ENCODE assay signal across 8 cellular contexts in genomic region chr4:139300431-139301142, GRCh38. TPM values are rescaled to one million over a fixed set of nuclear protein-coding genes. Genes with fewer than 3 reads are reported as not detected.
A peak's percentile ranks its signal among the peaks of the same experiment; 100 is the strongest.
DNase-seq lines count a peak whose midpoint lies in the region; ATAC-seq and TF ChIP-seq lines count a peak whose summit lies in the region.

No MANE protein-coding gene starts in this region.

- CTCF ChIA-PET in WTC11 (lab: Charles Lee), result interaction anchor here (0.7 to 2.3 kb wide), 12 partner anchors 19 to 270 kb away, joined by 3 to 11 read pairs (median 4); partner anchors contain the start of genes ELF2 and MGARP

- peaks cover 38% of the 10 kb centered on the region for H4K20me1 ChIP-seq in DND-41 (ENCODE audit: insufficient read depth, low read length)

- peaks cover 52% of the 10 kb centered on the region for H3K79me2 ChIP-seq in DND-41 (ENCODE audit: insufficient read depth, low read length)

- peaks cover 2% of the 10 kb centered on the region; the same call in 1 of the 2 replicates for H3K27me3 Mint-ChIP-seq in WTC11 (ENCODE audit: low read depth)

- peak overlapping the region; percentile 66 for H3K4me2 ChIP-seq in DND-41 (ENCODE audit: insufficient read depth, low read length)

- peak overlapping the region; percentile 78 for H3K27ac ChIP-seq in DND-41 (ENCODE audit: low read length)

- peaks cover 38% of the 10 kb centered on the region for H3K4me1 Mint-ChIP-seq in WTC11

- peaks cover 25% of the 10 kb centered on the region for H3K36me3 ChIP-seq in DND-41 (ENCODE audit: insufficient read depth, low read length)

- POLR2A ChIA-PET in WTC11 (lab: Charles Lee), result interaction anchor here (0.5 to 3.5 kb wide), 14 partner anchors 12 to 285 kb away, joined by 3 to 59 read pairs (median 4); partner anchors contain the start of genes ELF2, MGARP and NOCT

- peaks cover 35% of the 10 kb centered on the region for H3K36me3 Mint-ChIP-seq in WTC11

- ATAC-seq in DND-41 (ENCODE audit: insufficient read depth, low read depth) (peak; percentile 4; the same call in 2 of the 3 replicates), GM21367 (IDR thresholded peaks at IDR 0.05; ENCODE audit: unreplicated experiment) (peak; percentile 10), WTC11 (peak; percentile 5), omental fat pad (ENCODE audit: low FRiP score) (peak; percentile 65), HG03521 (IDR thresholded peaks at IDR 0.05; ENCODE audit: unreplicated experiment) (no peak)

- DNase-seq in DND-41, result peak; percentile 16
- DNase-seq in HT1080 (ENCODE audit: low read depth), result peak; percentile 60
- DNase-seq in WTC11 (ENCODE audit: low spot score), result no peak
- DNase-seq in foreskin fibroblast, result peak; percentile 65 to 77
- DNase-seq in omental fat pad (ENCODE audit: low spot score), result no peak
- DNase-seq in COR-L47 (lab: John Stamatoyannopoulos, UW), result no peak

- TF ChIP-seq CTCF in DND-41 (IDR thresholded peaks at IDR 0.05; ENCODE audit: borderline replicate concordance, extremely low read depth, low read length, poor library complexity, severe bottlenecking) (peak; percentile 6), WTC11 (IDR thresholded peaks at IDR 0.05) (no peak), foreskin fibroblast (IDR thresholded peaks at IDR 0.05; ENCODE audit: low read depth, low read length) (no peak), omental fat pad (IDR thresholded peaks at IDR 0.05) (no peak)

- H3K4me1 ChIP-seq in DND-41 (ENCODE audit: insufficient read depth, low read length), result peaks cover 61% of the 10 kb centered on the region

- H3K9ac ChIP-seq in DND-41 (ENCODE audit: low read depth, low read length), result peak overlapping the region; percentile 91

- H3K4me3 Mint-ChIP-seq in WTC11, result peak overlapping the region; percentile 99

- H3K9me3 Mint-ChIP-seq in WTC11, result peaks cover 10% of the 10 kb centered on the region

- peak overlapping the region; percentile 85 for H2AFZ ChIP-seq in DND-41 (ENCODE audit: low read depth, low read length)

- H3K27ac Mint-ChIP-seq in WTC11, result peak overlapping the region; percentile 99

- H3K9me3 ChIP-seq in DND-41 (ENCODE audit: insufficient read depth, low read length, severe bottlenecking), result no peaks in the 10 kb centered on the region

- H3K4me3 ChIP-seq in DND-41 (ENCODE audit: low read depth in 1 of 2, low read length in 2 of 2) (peak overlapping the region; percentile 41 to 90), foreskin fibroblast (ENCODE audit: low read depth in 1 of 2, low read length in 2 of 2) (peak overlapping the region; percentile 74 to 96)

- no peaks in the 10 kb centered on the region for H3K27me3 ChIP-seq in DND-41 (ENCODE audit: insufficient read depth, low read length, poor library complexity)

TF ChIP-seq in WTC11, 78 proteins besides CTCF, POLR2A, EP300 and RAD21:
- TF ChIP-seq FOXP4 (CRISPR knock-in tag; IDR thresholded peaks at IDR 0.05) (no peak), TEAD1 (CRISPR knock-in tag; IDR thresholded peaks at IDR 0.05) (0 out of 2 replicates have a peak, but pooled peaks have one; percentile 1)

RNA-seq across cellular contexts. Expression of gene NAA15, which starts 0.7 kb away (rescaled TPM):
- 71.0 and 74.4 TPM in 2 replicates for total RNA-seq in HT1080 (2014; rRNA removed; shearing (Covaris generic))
- 44.4 and 54.1 TPM in 2 replicates for polyA plus RNA-seq in HT1080 (2015; cell fraction: cytosol; rRNA removed)
- 90.4 and 100.0 TPM in 2 replicates for polyA plus RNA-seq in HT1080 (2015; cell fraction: nucleus; rRNA removed)
- total RNA-seq in WTC11 (2021) (81.4 to 98.9 TPM (median 81.6 TPM) in 3 replicates), omental fat pad (10 to 100 TPM; 25.7 to 70.9 (median 32.0) TPM)

RNA-seq across cellular contexts. Expression of gene NDUFC1, which starts 1.7 kb away (rescaled TPM):
- total RNA-seq in HT1080 (2014; rRNA removed; shearing (Covaris generic)), result 106 and 109 TPM in 2 replicates
- 87.2 and 107 TPM in 2 replicates for polyA plus RNA-seq in HT1080 (2015; cell fraction: cytosol; rRNA removed)
- polyA plus RNA-seq in HT1080 (2015; cell fraction: nucleus; rRNA removed), result 27.4 and 36.6 TPM in 2 replicates
- total RNA-seq in WTC11 (2021) (61.7 to 72.3 TPM (median 64.5 TPM) in 3 replicates), omental fat pad (10 to 100 TPM; 23.9 to 34.5 (median 29.7) TPM)

RNA-seq across cellular contexts. Expression of gene MGARP, which starts 20.6 kb away (rescaled TPM):
- total RNA-seq in HT1080 (2014; rRNA removed; shearing (Covaris generic)), result 0.07 TPM in 1 of 2 replicates, not detected in the other
- polyA plus RNA-seq in HT1080 (2015; cell fraction: cytosol; rRNA removed), result 0.05 and 0.12 TPM in 2 replicates
- polyA plus RNA-seq in HT1080 (2015; cell fraction: nucleus; rRNA removed), result 0.12 TPM in 1 of 2 replicates, not detected in the other
- 4.6 to 7.5 TPM (median 6.2 TPM) in 3 replicates for total RNA-seq in WTC11 (2021)
- 10 to 100 TPM in 1 of 4 donors, 1 to 10 TPM in 2, under 1 TPM in 1; 0.63 to 20.6 (median 7.5) TPM for total RNA-seq in omental fat pad

Comparison
In these comparisons a context has a peak if more than half of its experiments do, and no peak if none do; other contexts are left out.
1. DNase-seq: peak in DND-41 (single experiment), HT1080 (single experiment) and foreskin fibroblast (2 of 2); none in WTC11 (single experiment), omental fat pad (single experiment) and COR-L47 (single experiment).